ENCODE assay signal across 18 cellular contexts in the genomic region with DNA sequence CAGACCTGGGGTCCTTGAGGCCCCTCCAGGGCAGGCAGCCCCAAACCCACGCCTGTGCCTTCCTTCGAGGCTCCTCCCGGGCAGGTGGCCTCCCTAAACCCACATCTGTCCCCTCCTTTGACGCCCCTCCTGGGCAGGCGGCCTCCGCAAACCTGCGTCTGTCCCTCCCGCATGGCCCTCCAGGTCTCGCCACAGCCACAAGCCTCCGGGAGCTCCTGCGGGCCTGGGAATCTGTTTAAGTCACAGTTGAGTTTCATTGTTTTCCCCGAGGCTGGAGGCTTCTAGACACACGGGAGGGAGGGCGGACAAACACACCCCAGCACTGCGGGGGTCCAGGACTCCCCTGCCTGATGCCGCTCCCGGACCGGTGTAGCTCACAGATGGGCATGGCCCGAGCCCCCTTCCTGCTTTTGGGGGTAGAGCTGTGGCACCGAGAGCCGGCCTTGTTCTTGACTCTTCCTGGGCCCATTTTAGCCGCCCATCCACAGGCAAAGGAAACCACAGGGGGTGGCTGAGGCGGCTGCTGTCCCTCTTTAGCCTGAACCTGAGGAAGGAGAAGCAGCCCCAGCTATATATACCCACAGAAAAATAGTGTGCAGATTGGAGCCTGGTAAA. TPM values are rescaled to one million over a fixed set of nuclear protein-coding genes. Genes with fewer than 3 reads are reported as not detected.
A peak's percentile ranks its signal among the peaks of the same experiment; 100 is the strongest.
DNase-seq lines count a peak whose midpoint lies in the region; ATAC-seq and TF ChIP-seq lines count a peak whose summit lies in the region.
"Had no signal": no experiment of that assay in that cellular context is flagged by ENCODE, and none has a peak within 500 bp of the region (broad histone marks: within the 10 kb centered on the region; RNA-seq: fewer than 3 reads in every experiment).

No MANE protein-coding gene starts in this region.

- POLR2A ChIA-PET in RWPE1 (lab: Yijun Ruan, JAX; ENCODE audit: low non-redundant PET): no interaction called here

- H3K9me3 Mint-ChIP-seq in stimulated activated memory B cell treated with anti-CD40 and anti-IgM and Interleukin-4, amounts not matched to agents 10 μg/mL and 1 μg/mL and 100 μg/mL, for 72 hours: no peaks in the 10 kb centered on the region
- H3K9me3 Mint-ChIP-seq: activated naive CD4-positive, alpha-beta T cell treated with anti-CD3 and anti-CD28 coated beads, Interleukin-2, amount 10 ng/mL, durations not matched to agents 7 days and 5 days had no signal

- TF ChIP-seq CTCF in RWPE1 (conservative IDR thresholded peaks at IDR 0.05; ENCODE audit: low read depth) (no peak), esophagus muscularis mucosa (IDR thresholded peaks at IDR 0.05) (no peak)

- H3K36me3 Mint-ChIP-seq in stimulated activated memory B cell treated with anti-CD40 and anti-IgM and Interleukin-4, amounts not matched to agents 10 μg/mL and 1 μg/mL and 100 μg/mL, for 72 hours: peaks cover 6% of the 10 kb centered on the region

- no peak for TF ChIP-seq EP300 in esophagus muscularis mucosa (IDR thresholded peaks at IDR 0.05)

- H3K4me3 ChIP-seq in H7 (ENCODE audit: insufficient read depth, low read depth, low read length) (no peak overlapping the region), esophagus muscularis mucosa (no peak overlapping the region)
- H3K4me3 ChIP-seq: body of pancreas, right lobe of liver, thyroid gland had no signal

- H3K36me3 ChIP-seq in H7 (replicated peaks; ENCODE audit: control insufficient read depth, insufficient read depth, low read length) (no peaks in the 10 kb centered on the region), esophagus muscularis mucosa (no peaks in the 10 kb centered on the region)
- H3K36me3 ChIP-seq: neutrophil, right lobe of liver, thyroid gland had no signal

- no peak overlapping the region for H3K4me3 Mint-ChIP-seq in stimulated activated memory B cell treated with anti-CD40 and anti-IgM and Interleukin-4, amounts not matched to agents 10 μg/mL and 1 μg/mL and 100 μg/mL, for 72 hours
- H3K4me3 Mint-ChIP-seq: activated naive CD4-positive, alpha-beta T cell treated with anti-CD3 and anti-CD28 coated beads, Interleukin-2, amount 10 ng/mL, durations not matched to agents 7 days and 5 days had no signal

- H3K27ac ChIP-seq in RWPE1 (peak overlapping the region; percentile 36), esophagus muscularis mucosa (replicated peaks in 1 of 4) (peak overlapping the region; percentile 87 to 99 (median 98))
- H3K27ac ChIP-seq: body of pancreas, neutrophil, right lobe of liver, thyroid gland had no signal

- peaks cover 62% of the 10 kb centered on the region for H3K4me1 Mint-ChIP-seq in stimulated activated memory B cell treated with anti-CD40 and anti-IgM and Interleukin-4, amounts not matched to agents 10 μg/mL and 1 μg/mL and 100 μg/mL, for 72 hours

- H3K9me3 ChIP-seq in esophagus muscularis mucosa: no peaks in the 10 kb centered on the region
- H3K9me3 ChIP-seq: body of pancreas, neutrophil, right lobe of liver, thyroid gland had no signal

- H3K27me3 Mint-ChIP-seq in stimulated activated memory B cell treated with anti-CD40 and anti-IgM and Interleukin-4, amounts not matched to agents 10 μg/mL and 1 μg/mL and 100 μg/mL, for 72 hours: no peaks in the 10 kb centered on the region
- H3K27me3 Mint-ChIP-seq: activated naive CD4-positive, alpha-beta T cell treated with anti-CD3 and anti-CD28 coated beads, Interleukin-2, amount 10 ng/mL, durations not matched to agents 7 days and 5 days had no signal

- peak overlapping the region; percentile 72 for H3K27ac Mint-ChIP-seq in stimulated activated memory B cell treated with anti-CD40 and anti-IgM and Interleukin-4, amounts not matched to agents 10 μg/mL and 1 μg/mL and 100 μg/mL, for 72 hours

- WGBS in esophagus muscularis mucosa: 71% methylated on average over 21 of the region's 23 CpGs

- no peak for TF ChIP-seq POLR2A in esophagus muscularis mucosa (IDR thresholded peaks at IDR 0.05; ENCODE audit: low read depth)

- intact Hi-C loops in esophagus muscularis mucosa (cut with DNase I): no loop called here

- no peak for ATAC-seq in stimulated activated memory B cell treated with anti-CD40 and anti-IgM and Interleukin-4, amounts not matched to agents 10 μg/mL and 1 μg/mL and 100 μg/mL, for 72 hours
- ATAC-seq in HG02798 (IDR thresholded peaks at IDR 0.05; ENCODE audit: poor library complexity, unreplicated experiment) (no peak), GM21825 (IDR thresholded peaks at IDR 0.05; ENCODE audit: unreplicated experiment) (no peak), GM21360 (IDR thresholded peaks at IDR 0.05; ENCODE audit: unreplicated experiment) (no peak)
- ATAC-seq: body of pancreas, right lobe of liver had no signal

- DNase-seq in H7 (peak; percentile 85), RWPE1 (ENCODE audit: low spot score) (no peak), esophagus muscularis mucosa (ENCODE audit: extremely low spot score) (no peak)
- DNase-seq: activated CD4-positive, CD25-positive, alpha-beta regulatory T cell; activated naive CD4-positive, alpha-beta T cell treated with anti-CD3 and anti-CD28 coated beads, Interleukin-2, amount 10 ng/mL, durations not matched to agents 7 days and 5 days; body of pancreas; DMS79 treated with DMSO at 0.1 percent for 48 hours; head of caudate nucleus; NCI-H1092 treated with DMSO at 0.1 percent for 48 hours; NCI-H2171; NCI-H82; right lobe of liver; thyroid gland had no signal

- CTCF ChIA-PET in RWPE1 (lab: Yijun Ruan, JAX): interaction anchor here (2.4 kb wide), 1 partner anchor 40 kb away, joined by 8 read pairs; no protein-coding TSS in a partner anchor

- H3K4me1 ChIP-seq in esophagus muscularis mucosa: peaks cover 78 to 100% (median 100%) of the 10 kb centered on the region in 4 donors

- H3K27me3 ChIP-seq in H7 (ENCODE audit: control insufficient read depth, insufficient read depth, low read length) (no peaks in the 10 kb centered on the region), esophagus muscularis mucosa (no peaks in the 10 kb centered on the region)
- H3K27me3 ChIP-seq: body of pancreas, neutrophil, right lobe of liver, thyroid gland had no signal

RNA-seq across cellular contexts. Expression of a gene that starts 7.1 kb away (rescaled TPM):
- 60.0 and 86.8 TPM in 2 replicates for total RNA-seq in H7 (2014; rRNA removed; shearing (Covaris generic))
- total RNA-seq in esophagus muscularis mucosa: 100 to 1,000 TPM; 140 to 298 (median 182) TPM

RNA-seq across cellular contexts. Expression of a gene that starts 25.7 kb away (rescaled TPM):
- 120 and 176 TPM in 2 replicates for total RNA-seq in H7 (2014; rRNA removed; shearing (Covaris generic))
- total RNA-seq in esophagus muscularis mucosa: 1 to 10 TPM in 1 of 4 donors, under 1 TPM in 2, not detected in 1; 0.17 to 1.4 (median 0.34) TPM

RNA-seq across cellular contexts. Expression of a gene that starts 33.8 kb away (rescaled TPM):
- 526 and 633 TPM in 2 replicates for total RNA-seq in H7 (2014; rRNA removed; shearing (Covaris generic))
- 100 to 1,000 TPM in 2 of 4 donors, 10 to 100 TPM in 2; 60.6 to 141 (median 98.6) TPM for total RNA-seq in esophagus muscularis mucosa

Comparison
In these comparisons a context has a peak if more than half of its experiments do, and no peak if none do; other contexts are left out.
1. RNA of a gene that starts 25.7 kb away (total RNA-seq): 120 to 176 TPM in H7; 0.17 to 1.4 TPM in esophagus muscularis mucosa; every median in the first group is over 10 times any median in the second.